1 cellular context compared by ENCODE assay signal in the genomic region with DNA sequence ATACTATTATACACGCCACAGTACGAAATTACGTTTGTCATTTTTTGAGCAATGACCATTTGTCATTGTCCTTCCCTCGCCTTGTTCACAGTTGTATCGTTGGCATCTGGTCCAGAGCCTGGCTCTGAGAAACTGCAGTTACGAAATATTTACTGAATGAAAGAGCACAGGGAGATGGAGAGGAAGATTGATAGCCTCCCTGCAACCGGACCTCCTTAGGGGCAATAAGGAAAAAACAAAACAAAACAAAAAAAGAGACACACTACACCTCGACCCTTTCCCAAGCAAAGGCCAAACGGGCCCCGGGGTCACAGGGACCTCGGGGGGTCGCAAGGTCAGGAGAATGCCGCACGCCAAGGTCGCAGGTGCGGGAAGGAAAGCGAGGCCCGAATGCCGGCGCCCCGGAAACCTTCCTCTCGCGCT.
TF ChIP-seq lines count a peak whose summit lies in the region.

No MANE protein-coding gene starts in this region.

TF ChIP-seq in HepG2, 621 proteins besides CTCF, POLR2A, EP300 and RAD21 (continued from another document):
- 0 out of 2 replicates have a peak, but pooled peaks have one; percentile 76 for TF ChIP-seq SP140L (CRISPR knock-in tag; IDR thresholded peaks at IDR 0.05; ENCODE audit: borderline replicate concordance)
- no peak for TF ChIP-seq ZNF589 (CRISPR knock-in tag; conservative IDR thresholded peaks at IDR 0.05)
- no peak for TF ChIP-seq FOXP1 (IDR thresholded peaks at IDR 0.05)
- 0 out of 2 replicates have a peak, but pooled peaks have one; percentile 21 for TF ChIP-seq FOXP1 (CRISPR knock-in tag; IDR thresholded peaks at IDR 0.05)
- TF ChIP-seq CEBPG (CRISPR knock-in tag; IDR thresholded peaks at IDR 0.05): peak; percentile 83
- TF ChIP-seq ZNF607 (CRISPR knock-in tag; IDR thresholded peaks at IDR 0.05; ENCODE audit: borderline replicate concordance): 0 out of 2 replicates have a peak, but pooled peaks have one; percentile 10
- peak; percentile 17; the same call in 1 of the 2 replicates for TF ChIP-seq ESRRA (CRISPR knock-in tag; IDR thresholded peaks at IDR 0.05; ENCODE audit: low read depth)
- TF ChIP-seq DNMT3B (CRISPR knock-in tag; conservative IDR thresholded peaks at IDR 0.05): 0 out of 2 replicates have a peak, but pooled peaks have one; percentile 1
- 0 out of 2 replicates have a peak, but pooled peaks have one; percentile 11 for TF ChIP-seq NRL (CRISPR knock-in tag; IDR thresholded peaks at IDR 0.05; ENCODE audit: borderline replicate concordance)
- TF ChIP-seq NR2F1 (CRISPR knock-in tag; IDR thresholded peaks at IDR 0.05): peak in 1 of 2 experiments; percentile 54; a peak in 2 of 4 replicates
- 0 out of 2 replicates have a peak, but pooled peaks have one; percentile 21 for TF ChIP-seq SIN3A (IDR thresholded peaks at IDR 0.05; ENCODE audit: borderline replicate concordance, low read depth, low read length)
- TF ChIP-seq, protein P1, sequence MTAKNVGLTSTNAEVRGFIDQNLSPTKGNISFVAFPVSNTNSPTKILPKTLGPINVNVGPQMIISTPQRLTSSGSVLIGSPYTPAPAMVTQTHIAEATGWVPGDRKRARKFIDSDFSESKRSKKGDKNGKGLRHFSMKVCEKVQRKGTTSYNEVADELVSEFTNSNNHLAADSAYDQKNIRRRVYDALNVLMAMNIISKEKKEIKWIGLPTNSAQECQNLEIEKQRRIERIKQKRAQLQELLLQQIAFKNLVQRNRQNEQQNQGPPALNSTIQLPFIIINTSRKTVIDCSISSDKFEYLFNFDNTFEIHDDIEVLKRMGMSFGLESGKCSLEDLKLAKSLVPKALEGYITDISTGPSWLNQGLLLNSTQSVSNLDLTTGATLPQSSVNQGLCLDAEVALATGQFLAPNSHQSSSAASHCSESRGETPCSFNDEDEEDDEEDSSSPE (CRISPR knock-in tag; IDR thresholded peaks at IDR 0.05): 0 out of 2 replicates have a peak, but pooled peaks have one; percentile 59
- TF ChIP-seq, protein P2, sequence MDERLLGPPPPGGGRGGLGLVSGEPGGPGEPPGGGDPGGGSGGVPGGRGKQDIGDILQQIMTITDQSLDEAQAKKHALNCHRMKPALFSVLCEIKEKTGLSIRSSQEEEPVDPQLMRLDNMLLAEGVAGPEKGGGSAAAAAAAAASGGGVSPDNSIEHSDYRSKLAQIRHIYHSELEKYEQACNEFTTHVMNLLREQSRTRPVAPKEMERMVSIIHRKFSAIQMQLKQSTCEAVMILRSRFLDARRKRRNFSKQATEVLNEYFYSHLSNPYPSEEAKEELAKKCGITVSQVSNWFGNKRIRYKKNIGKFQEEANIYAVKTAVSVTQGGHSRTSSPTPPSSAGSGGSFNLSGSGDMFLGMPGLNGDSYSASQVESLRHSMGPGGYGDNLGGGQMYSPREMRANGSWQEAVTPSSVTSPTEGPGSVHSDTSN (CRISPR knock-in tag; IDR thresholded peaks at IDR 0.05): no peak
- peak; percentile 7; the same call in 1 of the 2 replicates for TF ChIP-seq ZBTB7A (CRISPR knock-in tag; IDR thresholded peaks at IDR 0.05)
- peak; percentile 12 for TF ChIP-seq YY1 (IDR thresholded peaks at IDR 0.05; ENCODE audit: insufficient read depth, insufficient replicate concordance, low read depth, low read length)
- 0 out of 2 replicates have a peak, but pooled peaks have one; percentile 5 for TF ChIP-seq ZNF337 (CRISPR knock-in tag; IDR thresholded peaks at IDR 0.05; ENCODE audit: borderline replicate concordance, low read depth)
- TF ChIP-seq ZNF879 (CRISPR knock-in tag; IDR thresholded peaks at IDR 0.05): peak; percentile 54; the same call in 1 of the 2 replicates
- peak; percentile 69 for TF ChIP-seq CEBPB (IDR thresholded peaks at IDR 0.05; ENCODE audit: borderline replicate concordance, low read depth, low read length)
- TF ChIP-seq FOXA3 (CRISPR knock-in tag; IDR thresholded peaks at IDR 0.05): 0 out of 2 replicates have a peak, but pooled peaks have one; percentile 31
- TF ChIP-seq, protein P3, sequence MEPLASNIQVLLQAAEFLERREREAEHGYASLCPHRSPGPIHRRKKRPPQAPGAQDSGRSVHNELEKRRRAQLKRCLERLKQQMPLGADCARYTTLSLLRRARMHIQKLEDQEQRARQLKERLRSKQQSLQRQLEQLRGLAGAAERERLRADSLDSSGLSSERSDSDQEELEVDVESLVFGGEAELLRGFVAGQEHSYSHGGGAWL (CRISPR knock-in tag; IDR thresholded peaks at IDR 0.05): no peak
- peak; percentile 1 for TF ChIP-seq JARID2 (CRISPR knock-in tag; IDR thresholded peaks at IDR 0.05; ENCODE audit: insufficient replicate concordance)
- TF ChIP-seq NCOA2 (CRISPR knock-in tag; IDR thresholded peaks at IDR 0.05): peak; percentile 31; the same call in 1 of the 2 replicates
- TF ChIP-seq FOXC1 (CRISPR knock-in tag; IDR thresholded peaks at IDR 0.05; ENCODE audit: borderline replicate concordance): peak; percentile 15; the same call in 1 of the 2 replicates
- TF ChIP-seq, protein P4, sequence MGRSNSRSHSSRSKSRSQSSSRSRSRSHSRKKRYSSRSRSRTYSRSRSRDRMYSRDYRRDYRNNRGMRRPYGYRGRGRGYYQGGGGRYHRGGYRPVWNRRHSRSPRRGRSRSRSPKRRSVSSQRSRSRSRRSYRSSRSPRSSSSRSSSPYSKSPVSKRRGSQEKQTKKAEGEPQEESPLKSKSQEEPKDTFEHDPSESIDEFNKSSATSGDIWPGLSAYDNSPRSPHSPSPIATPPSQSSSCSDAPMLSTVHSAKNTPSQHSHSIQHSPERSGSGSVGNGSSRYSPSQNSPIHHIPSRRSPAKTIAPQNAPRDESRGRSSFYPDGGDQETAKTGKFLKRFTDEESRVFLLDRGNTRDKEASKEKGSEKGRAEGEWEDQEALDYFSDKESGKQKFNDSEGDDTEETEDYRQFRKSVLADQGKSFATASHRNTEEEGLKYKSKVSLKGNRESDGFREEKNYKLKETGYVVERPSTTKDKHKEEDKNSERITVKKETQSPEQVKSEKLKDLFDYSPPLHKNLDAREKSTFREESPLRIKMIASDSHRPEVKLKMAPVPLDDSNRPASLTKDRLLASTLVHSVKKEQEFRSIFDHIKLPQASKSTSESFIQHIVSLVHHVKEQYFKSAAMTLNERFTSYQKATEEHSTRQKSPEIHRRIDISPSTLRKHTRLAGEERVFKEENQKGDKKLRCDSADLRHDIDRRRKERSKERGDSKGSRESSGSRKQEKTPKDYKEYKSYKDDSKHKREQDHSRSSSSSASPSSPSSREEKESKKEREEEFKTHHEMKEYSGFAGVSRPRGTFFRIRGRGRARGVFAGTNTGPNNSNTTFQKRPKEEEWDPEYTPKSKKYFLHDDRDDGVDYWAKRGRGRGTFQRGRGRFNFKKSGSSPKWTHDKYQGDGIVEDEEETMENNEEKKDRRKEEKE (IDR thresholded peaks at IDR 0.05): no peak
- TF ChIP-seq ZNF883 (CRISPR knock-in tag; IDR thresholded peaks at IDR 0.05; ENCODE audit: not compliant biosample characterization): peak; percentile 10
- TF ChIP-seq NR2F2 (IDR thresholded peaks at IDR 0.05; ENCODE audit: borderline replicate concordance, low read depth): peak; percentile 38; the same call in 1 of the 2 replicates
- TF ChIP-seq, protein P5, sequence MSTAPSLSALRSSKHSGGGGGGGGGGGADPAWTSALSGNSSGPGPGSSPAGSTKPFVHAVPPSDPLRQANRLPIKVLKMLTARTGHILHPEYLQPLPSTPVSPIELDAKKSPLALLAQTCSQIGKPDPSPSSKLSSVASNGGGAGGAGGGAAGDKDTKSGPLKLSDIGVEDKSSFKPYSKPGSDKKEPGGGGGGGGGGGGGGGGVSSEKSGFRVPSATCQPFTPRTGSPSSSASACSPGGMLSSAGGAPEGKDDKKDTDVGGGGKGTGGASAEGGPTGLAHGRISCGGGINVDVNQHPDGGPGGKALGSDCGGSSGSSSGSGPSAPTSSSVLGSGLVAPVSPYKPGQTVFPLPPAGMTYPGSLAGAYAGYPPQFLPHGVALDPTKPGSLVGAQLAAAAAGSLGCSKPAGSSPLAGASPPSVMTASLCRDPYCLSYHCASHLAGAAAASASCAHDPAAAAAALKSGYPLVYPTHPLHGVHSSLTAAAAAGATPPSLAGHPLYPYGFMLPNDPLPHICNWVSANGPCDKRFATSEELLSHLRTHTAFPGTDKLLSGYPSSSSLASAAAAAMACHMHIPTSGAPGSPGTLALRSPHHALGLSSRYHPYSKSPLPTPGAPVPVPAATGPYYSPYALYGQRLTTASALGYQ (CRISPR knock-in tag; IDR thresholded peaks at IDR 0.05): no peak
- TF ChIP-seq ZSCAN22 (CRISPR knock-in tag; IDR thresholded peaks at IDR 0.05): no peak
- 0 out of 2 replicates have a peak, but pooled peaks have one; percentile 13 for TF ChIP-seq ZNF777 (CRISPR knock-in tag; IDR thresholded peaks at IDR 0.05)
- TF ChIP-seq NCOA1 (CRISPR knock-in tag; IDR thresholded peaks at IDR 0.05): peak; percentile 41; the same call in 1 of the 2 replicates
- TF ChIP-seq ELF1 (CRISPR knock-in tag; IDR thresholded peaks at IDR 0.05): no peak; the same call in 1 of the 2 replicates
- TF ChIP-seq, protein P6, sequence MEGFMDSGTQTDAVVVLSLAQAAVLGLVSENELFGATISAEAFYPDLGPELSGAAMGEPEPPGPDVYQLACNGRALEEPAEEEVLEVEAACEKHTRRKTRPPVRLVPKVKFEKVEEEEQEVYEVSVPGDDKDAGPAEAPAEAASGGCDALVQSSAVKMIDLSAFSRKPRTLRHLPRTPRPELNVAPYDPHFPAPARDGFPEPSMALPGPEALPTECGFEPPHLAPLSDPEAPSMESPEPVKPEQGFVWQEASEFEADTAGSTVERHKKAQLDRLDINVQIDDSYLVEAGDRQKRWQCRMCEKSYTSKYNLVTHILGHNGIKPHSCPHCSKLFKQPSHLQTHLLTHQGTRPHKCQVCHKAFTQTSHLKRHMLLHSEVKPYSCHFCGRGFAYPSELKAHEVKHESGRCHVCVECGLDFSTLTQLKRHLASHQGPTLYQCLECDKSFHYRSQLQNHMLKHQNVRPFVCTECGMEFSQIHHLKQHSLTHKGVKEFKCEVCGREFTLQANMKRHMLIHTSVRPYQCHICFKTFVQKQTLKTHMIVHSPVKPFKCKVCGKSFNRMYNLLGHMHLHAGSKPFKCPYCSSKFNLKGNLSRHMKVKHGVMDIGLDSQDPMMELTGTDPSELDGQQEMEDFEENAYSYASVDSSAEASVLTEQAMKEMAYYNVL (CRISPR knock-in tag; IDR thresholded peaks at IDR 0.05; ENCODE audit: borderline replicate concordance): peak; percentile 96
- TF ChIP-seq, protein P7, sequence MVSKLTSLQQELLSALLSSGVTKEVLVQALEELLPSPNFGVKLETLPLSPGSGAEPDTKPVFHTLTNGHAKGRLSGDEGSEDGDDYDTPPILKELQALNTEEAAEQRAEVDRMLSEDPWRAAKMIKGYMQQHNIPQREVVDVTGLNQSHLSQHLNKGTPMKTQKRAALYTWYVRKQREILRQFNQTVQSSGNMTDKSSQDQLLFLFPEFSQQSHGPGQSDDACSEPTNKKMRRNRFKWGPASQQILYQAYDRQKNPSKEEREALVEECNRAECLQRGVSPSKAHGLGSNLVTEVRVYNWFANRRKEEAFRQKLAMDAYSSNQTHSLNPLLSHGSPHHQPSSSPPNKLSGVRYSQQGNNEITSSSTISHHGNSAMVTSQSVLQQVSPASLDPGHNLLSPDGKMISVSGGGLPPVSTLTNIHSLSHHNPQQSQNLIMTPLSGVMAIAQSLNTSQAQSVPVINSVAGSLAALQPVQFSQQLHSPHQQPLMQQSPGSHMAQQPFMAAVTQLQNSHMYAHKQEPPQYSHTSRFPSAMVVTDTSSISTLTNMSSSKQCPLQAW (CRISPR knock-in tag; IDR thresholded peaks at IDR 0.05): peak; percentile 28; the same call in 1 of the 2 replicates
